In the genomic region with DNA sequence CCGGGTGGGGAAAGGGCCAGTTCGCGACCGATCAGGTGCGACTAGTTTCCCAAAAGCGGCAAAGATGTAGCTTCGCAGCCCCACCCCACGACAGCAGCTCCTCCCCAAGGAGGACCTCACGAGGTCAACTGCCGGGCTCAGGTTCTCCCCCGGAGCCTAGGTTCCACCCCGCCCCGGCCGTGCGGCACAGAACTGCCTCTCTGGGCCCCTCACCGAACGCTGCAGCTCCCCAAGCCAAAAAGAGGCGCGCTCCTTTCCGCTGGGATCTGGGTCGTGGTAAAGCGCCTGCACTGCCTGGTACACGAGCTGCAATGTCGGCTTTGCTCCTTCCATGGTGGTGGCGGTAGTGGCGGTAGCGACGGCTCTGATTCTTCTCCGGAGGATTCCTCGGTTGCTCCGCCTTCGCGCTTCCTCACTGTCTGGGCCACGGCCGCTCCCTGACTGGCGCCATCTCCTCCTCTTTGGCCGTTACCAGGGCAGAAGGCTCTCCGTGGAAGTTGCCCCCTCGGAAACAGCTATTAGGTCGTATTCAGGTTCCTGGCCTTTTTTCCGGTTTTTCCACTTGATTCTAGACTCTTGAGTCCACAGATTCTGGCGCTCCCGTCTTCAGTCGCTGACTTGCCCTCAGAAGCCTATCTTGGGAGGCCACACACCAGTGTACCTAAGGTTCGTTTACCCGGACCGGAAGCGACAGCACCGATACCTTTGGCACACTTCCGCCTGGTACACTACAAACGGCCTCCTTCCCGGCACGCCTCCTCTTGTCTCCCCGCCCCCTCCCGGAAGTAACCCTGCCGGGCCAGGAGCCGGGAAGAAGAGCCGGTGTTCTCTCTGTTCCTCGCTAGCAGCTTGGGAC, we compare ENCODE assay signal across 7 cellular contexts.
A peak's percentile ranks its signal among the peaks of the same experiment; 100 is the strongest.
DNase-seq lines count a peak whose midpoint lies in the region; ATAC-seq and TF ChIP-seq lines count a peak whose summit lies in the region.

A gene (minus strand): TSS at position 674 of the 856 bp plus-strand sequence. CDS start 341 bp downstream, at position 333.

- DNase-seq in NCI-H2029 treated with DMSO at 0.1 percent for 48 hours (lab: John Stamatoyannopoulos, UW) (peak; percentile 92), T-helper 9 cell (peak; percentile 88), astrocyte of the hippocampus (ENCODE audit: low read depth, low spot score) (peak; percentile 94), hypothalamus (lab: John Stamatoyannopoulos, UW) (peak; percentile 65 to 97 (median 88)), retinal pigment epithelial cell (ENCODE audit: low read depth) (peak; percentile 68)

- TF ChIP-seq CTCF in retinal pigment epithelial cell (conservative IDR thresholded peaks at IDR 0.05; ENCODE audit: low read depth, low read length) = no peak

- ATAC-seq in GM18505 (IDR thresholded peaks at IDR 0.05; ENCODE audit: unreplicated experiment) = peak; percentile 84
- peak; percentile 73 for ATAC-seq in HG02973 (IDR thresholded peaks at IDR 0.05; ENCODE audit: unreplicated experiment)

- peak within 1 kb of the TSS; percentile 98 for H3K4me3 ChIP-seq in retinal pigment epithelial cell (ENCODE audit: low read length)

- TF ChIP-seq POLR2A in GM18505 (IDR thresholded peaks at IDR 0.05; ENCODE audit: borderline replicate concordance, extremely low read depth, insufficient read depth, insufficient read length) = peak; percentile 88

Comparison
In these comparisons a context has a peak if more than half of its experiments do, and no peak if none do; other contexts are left out.
1. Peak in every context shown above with its lines: DNase-seq, ATAC-seq and H3K4me3 ChIP-seq.